ENCODE assay signal across 8 cellular contexts in the genomic region with DNA sequence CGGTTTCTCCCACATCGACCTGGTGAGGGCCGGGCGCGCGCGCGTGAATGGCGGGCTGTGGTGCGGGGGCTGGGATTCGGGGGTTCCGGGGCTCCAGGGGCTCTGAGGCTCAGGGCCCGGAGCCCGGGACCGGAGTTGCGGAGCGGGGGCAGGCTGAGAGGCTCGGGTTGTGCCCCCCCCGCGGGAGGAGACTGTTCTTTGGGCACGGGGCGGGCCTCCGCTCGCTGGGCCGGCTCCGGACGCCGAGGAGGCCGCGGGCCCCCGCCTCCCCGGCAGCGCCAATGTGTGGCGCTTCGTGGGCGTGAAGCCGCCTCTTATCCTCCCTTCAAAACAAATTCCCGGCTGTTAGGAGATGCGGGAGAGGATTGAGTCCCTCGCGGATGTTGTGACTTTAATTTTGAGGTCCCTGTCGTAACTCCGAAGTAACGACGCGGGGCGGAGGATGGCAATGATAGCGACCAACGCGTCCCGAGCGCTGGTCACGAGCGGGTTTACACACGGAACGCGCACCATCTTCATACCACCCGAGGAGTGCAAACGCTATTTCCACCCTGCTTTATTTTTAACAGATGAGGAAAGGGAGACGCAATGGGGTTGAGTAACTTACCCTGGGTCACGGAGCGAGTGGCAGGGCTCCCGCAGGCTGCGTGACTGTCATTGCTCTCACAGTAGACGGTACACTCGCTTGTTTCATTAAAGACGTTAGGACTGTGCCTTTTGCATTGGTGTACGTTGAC. TPM values are rescaled to one million over a fixed set of nuclear protein-coding genes. Genes with fewer than 3 reads are reported as not detected.
DNase-seq lines count a peak whose midpoint lies in the region; ATAC-seq and TF ChIP-seq lines count a peak whose summit lies in the region.

No MANE protein-coding gene starts in this region.

- peak; percentile 44 to 52 for ATAC-seq in activated T-cell treated with anti-CD3 and anti-CD28 coated beads, Interleukin-2, amount 50 U/mL, for 72 hours (replicated peaks in 1 of 2)

- H3K36me3 ChIP-seq in neuron (ENCODE audit: insufficient read depth, low read length) = peaks cover 36% of the 10 kb centered on the region

- peak overlapping the region; percentile 88 to 93 for H3K4me3 Mint-ChIP-seq in activated T-cell treated with anti-CD3 and anti-CD28 coated beads, Interleukin-2, amount 50 U/mL, for 72 hours

- peak overlapping the region; percentile 68 for H2AFZ ChIP-seq in neuron (ENCODE audit: low read depth, low read length)

- H3K9me3 ChIP-seq in neuron (ENCODE audit: low read length) = no peaks in the 10 kb centered on the region

- H3K9me3 Mint-ChIP-seq in activated T-cell treated with anti-CD3 and anti-CD28 coated beads, Interleukin-2, amount 50 U/mL, for 72 hours = no peaks in the 10 kb centered on the region

- H3K27me3 ChIP-seq in neuron (ENCODE audit: insufficient read depth, low read length) = no peaks in the 10 kb centered on the region

- H3K4me1 ChIP-seq in neuron (ENCODE audit: insufficient read depth, low read length) = peaks cover 24% of the 10 kb centered on the region

- DNase-seq in NCI-H1105 (lab: John Stamatoyannopoulos, UW) (peak; percentile 24), NCI-H1105 treated with DMSO at 0.1 percent for 48 hours (lab: John Stamatoyannopoulos, UW) (no peak), H4 (ENCODE audit: low spot score) (peak; percentile 21), LNCaP clone FGC (ENCODE audit: low read depth) (no peak), foreskin fibroblast (peak; percentile 19 to 69), GOT3 (lab: John Stamatoyannopoulos, UW) (no peak)
- peak; percentile 35 to 52 for DNase-seq in activated T-cell treated with anti-CD3 and anti-CD28 coated beads, Interleukin-2, amount 50 U/mL, for 72 hours

- peaks cover 4 to 18% of the 10 kb centered on the region in 2 donors for H3K36me3 Mint-ChIP-seq in activated T-cell treated with anti-CD3 and anti-CD28 coated beads, Interleukin-2, amount 50 U/mL, for 72 hours (ENCODE audit: insufficient read depth in 2 of 2)

- H3K4me1 Mint-ChIP-seq in activated T-cell treated with anti-CD3 and anti-CD28 coated beads, Interleukin-2, amount 50 U/mL, for 72 hours (ENCODE audit: low read depth) = peaks cover 46% of the 10 kb centered on the region

- no peaks in the 10 kb centered on the region for H3K27me3 Mint-ChIP-seq in activated T-cell treated with anti-CD3 and anti-CD28 coated beads, Interleukin-2, amount 50 U/mL, for 72 hours (ENCODE audit: low read depth)

- H3K4me3 ChIP-seq in LNCaP clone FGC (ENCODE audit: low read depth, low read length) = peak overlapping the region; percentile 82
- peak overlapping the region; percentile 92 to 96 for H3K4me3 ChIP-seq in foreskin fibroblast (ENCODE audit: low read depth in 1 of 2, low read length in 2 of 2)
- H3K4me3 ChIP-seq in neuron (ENCODE audit: low read length) = peak overlapping the region; percentile 83

- TF ChIP-seq CTCF in LNCaP clone FGC (IDR thresholded peaks at IDR 0.05; ENCODE audit: control insufficient read depth, extremely low read depth, insufficient read depth) (no peak), foreskin fibroblast (IDR thresholded peaks at IDR 0.05; ENCODE audit: low read depth, low read length) (no peak)

- H3K27ac Mint-ChIP-seq in activated T-cell treated with anti-CD3 and anti-CD28 coated beads, Interleukin-2, amount 50 U/mL, for 72 hours = peak overlapping the region; percentile 90

RNA-seq across cellular contexts. Expression of a gene that starts 0.5 kb away (rescaled TPM):
- 258 and 295 TPM in 2 replicates for total RNA-seq in H4 (2014; rRNA removed; shearing (Covaris generic))
- total RNA-seq in activated T-cell treated with anti-CD3 and anti-CD28 coated beads, Interleukin-2, amount 50 U/mL, for 72 hours = 100 to 1,000 TPM; 153 to 183 TPM

RNA-seq across cellular contexts. Expression of a gene that starts 24.5 kb away (rescaled TPM):
- total RNA-seq in H4 (2014; rRNA removed; shearing (Covaris generic)) = 54.2 and 62.6 TPM in 2 replicates
- total RNA-seq in activated T-cell treated with anti-CD3 and anti-CD28 coated beads, Interleukin-2, amount 50 U/mL, for 72 hours = 10 to 100 TPM; 23.2 to 34.4 TPM

RNA-seq across cellular contexts. Expression of a gene that starts 52.8 kb away (rescaled TPM):
- total RNA-seq in H4 (2014; rRNA removed; shearing (Covaris generic)) = 9.9 and 11.4 TPM in 2 replicates
- under 1 TPM; 0.30 to 0.70 TPM for total RNA-seq in activated T-cell treated with anti-CD3 and anti-CD28 coated beads, Interleukin-2, amount 50 U/mL, for 72 hours

Comparison
In these comparisons a context has a peak if more than half of its experiments do, and no peak if none do; other contexts are left out.
1. DNase-seq: peak in NCI-H1105 (single experiment), H4 (single experiment), activated T-cell treated with anti-CD3 and anti-CD28 coated beads, Interleukin-2, amount 50 U/mL, for 72 hours (2 of 2) and foreskin fibroblast (2 of 2); none in NCI-H1105 treated with DMSO at 0.1 percent for 48 hours (single experiment), LNCaP clone FGC (single experiment) and GOT3 (single experiment).
2. Peak in every context shown above with its lines, with median percentiles within 50 percentile points of each other: H3K4me3 ChIP-seq.